8 cellular contexts compared by ENCODE assay signal in genomic region chr13:49248433-49249002, GRCh38. TPM values are rescaled to one million over a fixed set of nuclear protein-coding genes. Genes with fewer than 3 reads are reported as not detected.
DNase-seq lines count a peak whose midpoint lies in the region; ATAC-seq and TF ChIP-seq lines count a peak whose summit lies in the region.

No MANE protein-coding gene starts in this region.

- H3K4me3 Mint-ChIP-seq in activated CD8-positive, alpha-beta T cell treated with anti-CD3 and anti-CD28 coated beads, Interleukin-2, amount 10 ng/mL, durations not matched to agents 7 days and 5 days = peak overlapping the region; percentile 94

- CTCF ChIA-PET in activated CD8-positive, alpha-beta T cell treated with anti-CD3 and anti-CD28 coated beads, Interleukin-2, amount 10 ng/mL, durations not matched to agents 7 days and 5 days (lab: Charles Lee) = interaction anchor here (0.8 to 3.0 kb wide), 13 partner anchors 9 to 363 kb away, joined by 3 to 25 read pairs (median 4); partner anchors contain the start of gene MLNR

- H3K9me3 Mint-ChIP-seq in activated CD8-positive, alpha-beta T cell treated with anti-CD3 and anti-CD28 coated beads, Interleukin-2, amount 10 ng/mL, durations not matched to agents 7 days and 5 days (ENCODE audit: insufficient read depth) = no peaks in the 10 kb centered on the region

- H3K27me3 ChIP-seq in ovary = no peaks in the 10 kb centered on the region

- peaks cover 16% of the 10 kb centered on the region for H3K27me3 Mint-ChIP-seq in activated CD8-positive, alpha-beta T cell treated with anti-CD3 and anti-CD28 coated beads, Interleukin-2, amount 10 ng/mL, durations not matched to agents 7 days and 5 days (ENCODE audit: low read depth)

- POLR2A ChIA-PET in activated CD8-positive, alpha-beta T cell treated with anti-CD3 and anti-CD28 coated beads, Interleukin-2, amount 10 ng/mL, durations not matched to agents 7 days and 5 days (lab: Charles Lee) = interaction anchor here (0.6 to 2.7 kb wide), 10 partner anchors 8 to 757 kb away, joined by 3 to 31 read pairs (median 6); partner anchors contain the start of genes CAB39L, FNDC3A and SETDB2

- TF ChIP-seq CTCF in 22Rv1 (IDR thresholded peaks at IDR 0.05) = peak; percentile 22; the same call in 1 of the 2 replicates
- no peak for TF ChIP-seq CTCF in GM12865 (IDR thresholded peaks at IDR 0.05; ENCODE audit: insufficient read depth, low read depth, low read length, missing control alignments)
- no peak for TF ChIP-seq CTCF in ovary (IDR thresholded peaks at IDR 0.05)

- peaks cover 45% of the 10 kb centered on the region for H3K4me1 Mint-ChIP-seq in activated CD8-positive, alpha-beta T cell treated with anti-CD3 and anti-CD28 coated beads, Interleukin-2, amount 10 ng/mL, durations not matched to agents 7 days and 5 days (ENCODE audit: low read depth)

- H3K4me1 ChIP-seq in ovary (ENCODE audit: insufficient read depth) = no peaks in the 10 kb centered on the region

- DNase-seq in GM12865 (ENCODE audit: low read depth) (peak; percentile 19), germinal center (ENCODE audit: low spot score) (peak; percentile 22), ovary (no peak), islet precursor cell (no peak), NCI-H526 treated with DMSO at 0.1 percent for 48 hours (lab: John Stamatoyannopoulos, UW) (no peak)
- no peak for DNase-seq in activated CD8-positive, alpha-beta T cell treated with anti-CD3 and anti-CD28 coated beads, Interleukin-2, amount 10 ng/mL, durations not matched to agents 7 days and 5 days

- H3K9me3 ChIP-seq in ovary = no peaks in the 10 kb centered on the region

- peak overlapping the region; percentile 97 for H3K27ac Mint-ChIP-seq in activated CD8-positive, alpha-beta T cell treated with anti-CD3 and anti-CD28 coated beads, Interleukin-2, amount 10 ng/mL, durations not matched to agents 7 days and 5 days

- H3K36me3 ChIP-seq in ovary = no peaks in the 10 kb centered on the region

- 2 to 3% (median 2%) methylated on average over 18 of the region's 18 CpGs for WGBS in ovary, 3 donors

- TF ChIP-seq EP300 in ovary (IDR thresholded peaks at IDR 0.05) = no peak

- H3K4me3 ChIP-seq in GM12865 (ENCODE audit: low read depth, low read length) = peak overlapping the region; percentile 93
- peak overlapping the region; percentile 71 for H3K4me3 ChIP-seq in ovary

- peaks cover 25% of the 10 kb centered on the region for H3K36me3 Mint-ChIP-seq in activated CD8-positive, alpha-beta T cell treated with anti-CD3 and anti-CD28 coated beads, Interleukin-2, amount 10 ng/mL, durations not matched to agents 7 days and 5 days (ENCODE audit: low read depth)

- intact Hi-C loops in ovary (cut with DNase I) = loop anchor here in 1 of 4 donors (5.0 kb wide), 1 partner anchor 189 kb away; no protein-coding TSS in a partner anchor

- peak overlapping the region; percentile 70 for H3K27ac ChIP-seq in 22Rv1
- peak overlapping the region; percentile 69 to 88 for H3K27ac ChIP-seq in ovary

- TF ChIP-seq POLR2A in ovary (IDR thresholded peaks at IDR 0.05) = no peak

- ATAC-seq in HG03442 (IDR thresholded peaks at IDR 0.05; ENCODE audit: unreplicated experiment) = peak; percentile 13
- ATAC-seq in activated CD8-positive, alpha-beta T cell treated with anti-CD3 and anti-CD28 coated beads, Interleukin-2, amount 10 ng/mL, durations not matched to agents 7 days and 5 days = peak; percentile 18

RNA-seq across cellular contexts. Expression of gene CDADC1, which starts 0.8 kb away (rescaled TPM):
- 10 to 100 TPM; 12.3 to 13.7 TPM for total RNA-seq in activated CD8-positive, alpha-beta T cell treated with anti-CD3 and anti-CD28 coated beads, Interleukin-2, amount 10 ng/mL, durations not matched to agents 7 days and 5 days
- total RNA-seq in ovary = 10 to 100 TPM in 5 of 7 donors, 1 to 10 TPM in 2; 7.9 to 17.9 (median 14.0) TPM
- 1 to 10 TPM; 7.5 to 8.8 TPM for polyA plus RNA-seq in ovary

RNA-seq across cellular contexts. Expression of gene MLNR, which starts 28.4 kb away (rescaled TPM):
- not detected for total RNA-seq in activated CD8-positive, alpha-beta T cell treated with anti-CD3 and anti-CD28 coated beads, Interleukin-2, amount 10 ng/mL, durations not matched to agents 7 days and 5 days
- not detected for total RNA-seq in ovary
- not detected for polyA plus RNA-seq in ovary

Comparison
In these comparisons a context has a peak if more than half of its experiments do, and no peak if none do; other contexts are left out.
1. DNase-seq: peak in GM12865 (single experiment) and germinal center (single experiment); none in activated CD8-positive, alpha-beta T cell treated with anti-CD3 and anti-CD28 coated beads, Interleukin-2, amount 10 ng/mL, durations not matched to agents 7 days and 5 days (single experiment), ovary (0 of 5), islet precursor cell (single experiment) and NCI-H526 treated with DMSO at 0.1 percent for 48 hours (single experiment).